ENCODE assay signal across 28 cellular contexts in genomic region chr13:43309301-43309700, GRCh38.
"Had no signal": no experiment of that assay in that cellular context is flagged by ENCODE, and none has a peak within 500 bp of the region (broad histone marks: within the 10 kb centered on the region; RNA-seq: fewer than 3 reads in every experiment).

No MANE protein-coding gene starts in this region.

- H3K27ac Mint-ChIP-seq: activated CD4-positive, alpha-beta memory T cell treated with anti-CD3 and anti-CD28 coated beads, Interleukin-2, amount 10 ng/mL, durations not matched to agents 7 days and 5 days; activated CD4-positive, alpha-beta T cell treated with anti-CD3 and anti-CD28 coated beads, Interleukin-2, amount 10 ng/mL, durations not matched to agents 7 days and 5 days; activated naive CD4-positive, alpha-beta T cell treated with anti-CD3 and anti-CD28 coated beads, Interleukin-2, amount 50 U/mL, for 24 hours; activated T-cell treated with anti-CD3 and anti-CD28 coated beads, Interleukin-2, amount 50 U/mL, for 24 hours; activated T-helper 17 cell treated with anti-CD3 and anti-CD28 coated beads, Interleukin-2, amount 50 U/mL, for 72 hours; endodermal cell; mesothelial cell of epicardium; naive thymus-derived CD4-positive, alpha-beta T cell; T-helper 1 cell treated with Interleukin-12 subunit alpha and Interleukin-12 subunit beta and Interleukin-4 antibody, amounts not matched to agents 30 μg/mL and 1 μg/mL, for 36 hours had no signal

- H3K4me3 Mint-ChIP-seq: activated CD4-positive, alpha-beta memory T cell treated with anti-CD3 and anti-CD28 coated beads, Interleukin-2, amount 10 ng/mL, durations not matched to agents 7 days and 5 days; activated CD4-positive, alpha-beta T cell treated with anti-CD3 and anti-CD28 coated beads, Interleukin-2, amount 10 ng/mL, durations not matched to agents 7 days and 5 days; activated naive CD4-positive, alpha-beta T cell treated with anti-CD3 and anti-CD28 coated beads, Interleukin-2, amount 50 U/mL, for 24 hours; activated T-cell treated with anti-CD3 and anti-CD28 coated beads, Interleukin-2, amount 50 U/mL, for 24 hours; activated T-helper 17 cell treated with anti-CD3 and anti-CD28 coated beads, Interleukin-2, amount 50 U/mL, for 72 hours; endodermal cell; mesothelial cell of epicardium; naive thymus-derived CD4-positive, alpha-beta T cell; T-helper 1 cell treated with Interleukin-12 subunit alpha and Interleukin-12 subunit beta and Interleukin-4 antibody, amounts not matched to agents 30 μg/mL and 1 μg/mL, for 36 hours had no signal

- H3K36me3 ChIP-seq: brain microvascular endothelial cell, gastroesophageal sphincter, pancreas, sigmoid colon, spleen, suprapubic skin, tibial artery, upper lobe of right lung had no signal

- H3K4me1 Mint-ChIP-seq: activated CD4-positive, alpha-beta memory T cell treated with anti-CD3 and anti-CD28 coated beads, Interleukin-2, amount 10 ng/mL, durations not matched to agents 7 days and 5 days; activated CD4-positive, alpha-beta T cell treated with anti-CD3 and anti-CD28 coated beads, Interleukin-2, amount 10 ng/mL, durations not matched to agents 7 days and 5 days; activated naive CD4-positive, alpha-beta T cell treated with anti-CD3 and anti-CD28 coated beads, Interleukin-2, amount 50 U/mL, for 24 hours; activated T-helper 17 cell treated with anti-CD3 and anti-CD28 coated beads, Interleukin-2, amount 50 U/mL, for 72 hours had no signal

- H3K36me3 Mint-ChIP-seq: activated naive CD4-positive, alpha-beta T cell treated with anti-CD3 and anti-CD28 coated beads, Interleukin-2, amount 50 U/mL, for 24 hours; mesothelial cell of epicardium; naive thymus-derived CD4-positive, alpha-beta T cell had no signal

- H3K4me3 ChIP-seq: gastroesophageal sphincter, pancreas, psoas muscle, sigmoid colon, spleen, suprapubic skin, tibial artery, upper lobe of right lung had no signal

- H3K4me1 ChIP-seq: pancreas, tibial artery had no signal

- H3K27me3 ChIP-seq: brain microvascular endothelial cell, gastroesophageal sphincter, pancreas, sigmoid colon, spleen, suprapubic skin, tibial artery, upper lobe of right lung had no signal

- DNase-seq: activated CD4-positive, alpha-beta memory T cell treated with anti-CD3 and anti-CD28 coated beads, Interleukin-2, amount 10 ng/mL, durations not matched to agents 7 days and 5 days; activated CD4-positive, alpha-beta T cell treated with anti-CD3 and anti-CD28 coated beads, Interleukin-2, amount 10 ng/mL, durations not matched to agents 7 days and 5 days; activated CD4-positive, CD25-positive, alpha-beta regulatory T cell treated with anti-CD3 and anti-CD28 coated beads, Interleukin-2, amount 50 U/mL, for 72 hours; activated CD8-positive, alpha-beta memory T cell treated with anti-CD3 and anti-CD28 coated beads, Interleukin-2, amount 50 U/mL, for 48 hours; activated T-cell treated with anti-CD3 and anti-CD28 coated beads, Interleukin-2, amount 50 U/mL, for 24 hours; aorta; brain microvascular endothelial cell; endodermal cell; hippocampal formation; kidney; left colon; naive thymus-derived CD4-positive, alpha-beta T cell; pancreas; psoas muscle; sigmoid colon; spleen; stimulated activated naive CD4-positive, alpha-beta T cell; SW 1271; T-helper 9 cell; tibial artery; upper lobe of right lung had no signal

- H3K9me3 ChIP-seq: gastroesophageal sphincter, pancreas, psoas muscle, sigmoid colon, spleen, suprapubic skin, tibial artery, upper lobe of right lung had no signal

- ATAC-seq: activated T-helper 17 cell treated with anti-CD3 and anti-CD28 coated beads, Interleukin-2, amount 50 U/mL, for 72 hours; esophagus mucosa; gastroesophageal sphincter; left colon; naive thymus-derived CD4-positive, alpha-beta T cell; pancreas; psoas muscle; upper lobe of right lung had no signal

- H3K9me3 Mint-ChIP-seq: activated CD4-positive, alpha-beta memory T cell treated with anti-CD3 and anti-CD28 coated beads, Interleukin-2, amount 10 ng/mL, durations not matched to agents 7 days and 5 days; activated CD4-positive, alpha-beta T cell treated with anti-CD3 and anti-CD28 coated beads, Interleukin-2, amount 10 ng/mL, durations not matched to agents 7 days and 5 days; activated naive CD4-positive, alpha-beta T cell treated with anti-CD3 and anti-CD28 coated beads, Interleukin-2, amount 50 U/mL, for 24 hours; activated T-cell treated with anti-CD3 and anti-CD28 coated beads, Interleukin-2, amount 50 U/mL, for 24 hours; activated T-helper 17 cell treated with anti-CD3 and anti-CD28 coated beads, Interleukin-2, amount 50 U/mL, for 72 hours; endodermal cell; mesothelial cell of epicardium; naive thymus-derived CD4-positive, alpha-beta T cell; T-helper 1 cell treated with Interleukin-12 subunit alpha and Interleukin-12 subunit beta and Interleukin-4 antibody, amounts not matched to agents 30 μg/mL and 1 μg/mL, for 36 hours had no signal

- H3K27ac ChIP-seq: brain microvascular endothelial cell, pancreas, psoas muscle, spleen, suprapubic skin, tibial artery, upper lobe of right lung had no signal
